15 cellular contexts compared by ENCODE assay signal in genomic region chr4:138275946-138276621, GRCh38. TPM values are rescaled to one million over a fixed set of nuclear protein-coding genes. Genes with fewer than 3 reads are reported as not detected.
DNase-seq lines count a peak whose midpoint lies in the region; ATAC-seq and TF ChIP-seq lines count a peak whose summit lies in the region.
"Had no signal": no experiment of that assay in that cellular context is flagged by ENCODE, and none has a peak within 500 bp of the region (broad histone marks: within the 10 kb centered on the region; RNA-seq: fewer than 3 reads in every experiment).

No MANE protein-coding gene starts in this region.

- ATAC-seq in HG03196 (IDR thresholded peaks at IDR 0.05; ENCODE audit: unreplicated experiment), result no peak
- no peak for ATAC-seq in psoas muscle
- no peak for ATAC-seq in HG03571 (IDR thresholded peaks at IDR 0.05; ENCODE audit: unreplicated experiment)
- ATAC-seq: effector memory CD8-positive, alpha-beta T cell; HCT116 had no signal

- peak overlapping the region; percentile 79 for H3K9ac ChIP-seq in GM23248
- H3K9ac ChIP-seq: parathyroid adenoma had no signal

- H3F3A ChIP-seq in GM23248 (ENCODE audit: insufficient read depth), result peaks cover 15% of the 10 kb centered on the region

- DNase-seq in GM23248 (peak; percentile 98), amniotic epithelial cell (ENCODE audit: low read depth) (peak; percentile 85), fibroblast of pulmonary artery (ENCODE audit: low read depth) (peak; percentile 94), pulmonary artery endothelial cell (ENCODE audit: low read depth, low spot score) (peak; percentile 92), psoas muscle (no peak)
- no peak for DNase-seq in stimulated activated naive CD4-positive, alpha-beta T cell treated with Interleukin-2 at 50 U/mL for 16 hours (lab: John Stamatoyannopoulos, UW)
- DNase-seq: activated CD4-positive, CD25-positive, alpha-beta regulatory T cell; DMS79; effector memory CD8-positive, alpha-beta T cell; NCI-H1417 treated with DMSO at 0.1 percent for 48 hours; SHP77 had no signal

- H2AFZ ChIP-seq in GM23248, result peak overlapping the region; percentile 61
- H2AFZ ChIP-seq: parathyroid adenoma had no signal

- no peaks in the 10 kb centered on the region for H3K9me2 ChIP-seq in GM23248 (ENCODE audit: insufficient read depth)

- peak overlapping the region; percentile 64 for H3K4me2 ChIP-seq in GM23248 (ENCODE audit: unreplicated experiment)

- 11 to 18% methylated on average over 3 of the region's 3 CpGs for WGBS in GM23248 (ENCODE audit: low coverage in 1 of 2, low lambda C conversion rate in 2 of 2, missing lambda C conversion rate in 2 of 2), 2 experiments
- 56 to 72% (median 60%) methylated on average over 3 of the region's 3 CpGs for WGBS in psoas muscle, 3 donors

- H3K36me3 ChIP-seq in GM23248 (ENCODE audit: low read depth) (no peaks in the 10 kb centered on the region), psoas muscle (ENCODE audit: insufficient read depth in 1 of 2, low read depth in 1 of 2) (no peaks in the 10 kb centered on the region)

- no peaks in the 10 kb centered on the region for H4K20me1 ChIP-seq in GM23248 (ENCODE audit: insufficient read depth)

- H3K27ac ChIP-seq in GM23248 (peak overlapping the region; percentile 99), psoas muscle (no peak overlapping the region)
- H3K27ac ChIP-seq: parathyroid adenoma had no signal

- TF ChIP-seq CTCF in fibroblast of pulmonary artery (IDR thresholded peaks at IDR 0.05; ENCODE audit: low read length, missing control alignments) (no peak), psoas muscle (IDR thresholded peaks at IDR 0.05) (no peak)

- peaks cover 17% of the 10 kb centered on the region for H3K4me1 ChIP-seq in GM23248 (ENCODE audit: insufficient read depth)
- H3K4me1 ChIP-seq in psoas muscle, result no peaks in the 10 kb centered on the region
- H3K4me1 ChIP-seq: parathyroid adenoma had no signal

- intact Hi-C loops in psoas muscle (cut with DNase I), result no loop called here

- H3K9me3 ChIP-seq in GM23248 (ENCODE audit: low read depth) (no peaks in the 10 kb centered on the region), psoas muscle (no peaks in the 10 kb centered on the region)

- in situ Hi-C loops in GM23248 (cut with MboI), result no loop called here

- no peaks in the 10 kb centered on the region for H3K27me3 ChIP-seq in GM23248 (replicated peaks; ENCODE audit: insufficient read depth)
- no peaks in the 10 kb centered on the region for H3K27me3 ChIP-seq in psoas muscle (ENCODE audit: insufficient read depth in 3 of 3, low read length in 2 of 3)

- H3K79me2 ChIP-seq in GM23248 (ENCODE audit: insufficient read depth), result no peaks in the 10 kb centered on the region
- H3K79me2 ChIP-seq: parathyroid adenoma had no signal

- H3K4me3 ChIP-seq in GM23248 (peak overlapping the region; percentile 27; the same call in 1 of the 2 replicates), fibroblast of pulmonary artery (replicated peaks; ENCODE audit: low read depth, low read length) (no peak overlapping the region), psoas muscle (no peak overlapping the region)

RNA-seq across cellular contexts. Expression of gene SLC7A11, which starts 33.9 kb away (rescaled TPM):
- total RNA-seq in GM23248 (2014; rRNA removed; shearing (Covaris generic)), result 67.2 and 72.3 TPM in 2 replicates
- polyA plus RNA-seq in GM23248 (2016; fragmentation: Nextera tagmentation; extraction: Ambion mirVana) (19.6 and 20.6 TPM in 2 replicates), psoas muscle (under 1 TPM; 0.04 to 0.12 (median 0.08) TPM)
- total RNA-seq in pulmonary artery endothelial cell (91.2 and 113 TPM in 2 replicates), psoas muscle (under 1 TPM in 3 of 4 donors, not detected in 1; 0.14 to 0.52 (median 0.26) TPM)

Comparison
In these comparisons a context has a peak if more than half of its experiments do, and no peak if none do; other contexts are left out.
1. DNase-seq: peak in GM23248 (single experiment), amniotic epithelial cell (single experiment), fibroblast of pulmonary artery (single experiment) and pulmonary artery endothelial cell (single experiment); none in stimulated activated naive CD4-positive, alpha-beta T cell treated with Interleukin-2 at 50 U/mL for 16 hours (single experiment) and psoas muscle (0 of 2).
2. RNA of gene SLC7A11, which starts 33.9 kb away (total RNA-seq): 91.2 to 113 TPM in pulmonary artery endothelial cell and 67.2 to 72.3 TPM in GM23248; 0.14 to 0.52 TPM in psoas muscle; every median in the first group is over 10 times any median in the second.